ENCODE assay signal across 10 cellular contexts in the genomic region with DNA sequence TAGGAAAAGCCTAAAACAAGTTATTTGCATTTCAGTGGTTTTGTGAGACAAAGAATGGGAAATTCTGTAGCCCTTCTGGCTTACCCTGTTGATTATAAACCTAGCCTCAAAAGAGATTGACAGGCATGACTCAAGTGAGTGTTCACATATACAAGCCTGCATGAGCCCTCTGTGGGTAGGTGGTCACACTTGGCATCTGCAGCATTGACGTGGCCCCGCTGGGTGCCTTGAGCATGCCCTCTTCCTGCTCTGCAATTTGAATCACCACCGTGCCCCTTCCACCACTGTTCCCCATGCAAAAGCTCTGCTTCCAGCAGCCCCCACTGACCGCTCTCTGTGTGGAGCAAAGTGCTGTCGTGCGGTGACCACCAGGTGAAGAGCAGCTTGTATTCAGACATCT. TPM values are rescaled to one million over a fixed set of nuclear protein-coding genes. Genes with fewer than 3 reads are reported as not detected.
DNase-seq lines count a peak whose midpoint lies in the region; ATAC-seq, FAIRE-seq and TF ChIP-seq lines count a peak whose summit lies in the region.
"Had no signal": no experiment of that assay in that cellular context is flagged by ENCODE, and none has a peak within 500 bp of the region (broad histone marks: within the 10 kb centered on the region; RNA-seq: fewer than 3 reads in every experiment).

No MANE protein-coding gene starts in this region.

- peaks cover 68% of the 10 kb centered on the region for H3K36me3 Mint-ChIP-seq in activated CD4-positive, alpha-beta memory T cell treated with anti-CD3 and anti-CD28 coated beads, Interleukin-2, amount 10 ng/mL, durations not matched to agents 7 days and 5 days (ENCODE audit: low read depth)
- H3K36me3 Mint-ChIP-seq in HFFc6 (ENCODE audit: low read depth) = peaks cover 28% of the 10 kb centered on the region

- TF ChIP-seq RAD21 in GM12878 (IDR thresholded peaks at IDR 0.05; ENCODE audit: insufficient read depth, low read depth, low read length) = no peak

- H3K27me3 Mint-ChIP-seq in activated CD4-positive, alpha-beta memory T cell treated with anti-CD3 and anti-CD28 coated beads, Interleukin-2, amount 10 ng/mL, durations not matched to agents 7 days and 5 days = no peaks in the 10 kb centered on the region
- no peaks in the 10 kb centered on the region; the same call in 1 of the 2 replicates for H3K27me3 Mint-ChIP-seq in HFFc6 (ENCODE audit: insufficient read depth)

- TF ChIP-seq CTCF in GM12878 (IDR thresholded peaks at IDR 0.05 in 2 of 3, conservative IDR thresholded peaks at IDR 0.05 in 1 of 3; ENCODE audit: control insufficient read depth in 2 of 3, extremely low read depth in 1 of 3, insufficient read depth in 1 of 3, low read depth in 3 of 3, low read length in 3 of 3) (no peak), HFFc6 (IDR thresholded peaks at IDR 0.05) (no peak), suprapubic skin (IDR thresholded peaks at IDR 0.05) (no peak)

- no peak overlapping the region for H3K4me2 ChIP-seq in GM12878 (ENCODE audit: control insufficient read depth, insufficient read depth)

- no peak for FAIRE-seq in GM12878 (lab: Jason Lieb, UNC)

- CTCF ChIA-PET in activated CD4-positive, alpha-beta memory T cell treated with anti-CD3 and anti-CD28 coated beads, Interleukin-2, amount 10 ng/mL, durations not matched to agents 7 days and 5 days (lab: Charles Lee) = interaction anchor here (0.9 to 1.8 kb wide), 2 partner anchors 10 to 23 kb away, joined by 4 to 10 read pairs; no protein-coding TSS in a partner anchor
- CTCF ChIA-PET in GM12878 (lab: Yijun Ruan, JAX) = interaction anchor here (0.9 to 1.3 kb wide), 2 partner anchors 9 to 10 kb away, joined by 4 read pairs; no protein-coding TSS in a partner anchor

- H3K4me1 Mint-ChIP-seq in activated CD4-positive, alpha-beta memory T cell treated with anti-CD3 and anti-CD28 coated beads, Interleukin-2, amount 10 ng/mL, durations not matched to agents 7 days and 5 days = peaks cover 74% of the 10 kb centered on the region
- peaks cover 14% of the 10 kb centered on the region for H3K4me1 Mint-ChIP-seq in HFFc6 (ENCODE audit: low read depth)

- POLR2A ChIA-PET in activated CD4-positive, alpha-beta memory T cell treated with anti-CD3 and anti-CD28 coated beads, Interleukin-2, amount 10 ng/mL, durations not matched to agents 7 days and 5 days (lab: Charles Lee) = interaction anchor here (0.9 to 4.5 kb wide), 6 partner anchors 9 to 281 kb away, joined by 3 to 90 read pairs (median 9); partner anchors contain the start of gene ADSL
- POLR2A ChIA-PET in GM12878 (lab: Charles Lee) = interaction anchor here (0.6 kb wide), 1 partner anchor 80 kb away, joined by 3 read pairs; no protein-coding TSS in a partner anchor

- in situ Hi-C loops in GM12878 (cut with MboI) = no loop called here

- peak overlapping the region; percentile 73 for H3K4me3 Mint-ChIP-seq in activated CD4-positive, alpha-beta memory T cell treated with anti-CD3 and anti-CD28 coated beads, Interleukin-2, amount 10 ng/mL, durations not matched to agents 7 days and 5 days
- H3K4me3 Mint-ChIP-seq in HFFc6 = no peak overlapping the region

- WGBS in GM12878 (ENCODE audit: insufficient coverage, insufficient replicate concordance, low lambda C conversion rate, missing lambda C conversion rate) = 52% methylated on average over 6 of the region's 6 CpGs
- 89% methylated on average over 6 of the region's 6 CpGs for WGBS in suprapubic skin

- intact Hi-C loops in GM12878 (cut with micrococcal nuclease; ENCODE audit: unreplicated experiment) = no loop called here

- no TSS peak for BruUV-seq in GM12878 (replicated peaks; lab: Mats Ljungman, UMichigan)

- TF ChIP-seq EP300 in GM12878 (IDR thresholded peaks at IDR 0.05; ENCODE audit: borderline replicate concordance in 1 of 2, control insufficient read depth in 1 of 2, low read depth in 2 of 2, low read length in 2 of 2) (no peak), suprapubic skin (IDR thresholded peaks at IDR 0.05) (no peak)

- no peak for TF ChIP-seq POLR2A in GM12878 (IDR thresholded peaks at IDR 0.05; ENCODE audit: low read depth, low read length)
- TF ChIP-seq POLR2A in suprapubic skin (IDR thresholded peaks at IDR 0.05) = no peak

- H3K9me3 ChIP-seq in GM12878 (replicated peaks; ENCODE audit: control insufficient read depth, insufficient read depth, low read length) (no peaks in the 10 kb centered on the region), suprapubic skin (no peaks in the 10 kb centered on the region)

- RAD21 ChIA-PET in GM12878 (lab: Charles Lee; ENCODE audit: unreplicated experiment) = no interaction called here

- no peak overlapping the region for H3K9ac ChIP-seq in GM12878 (ENCODE audit: control insufficient read depth, insufficient read depth, low read length)

- no peaks in the 10 kb centered on the region for H3K9me3 Mint-ChIP-seq in activated CD4-positive, alpha-beta memory T cell treated with anti-CD3 and anti-CD28 coated beads, Interleukin-2, amount 10 ng/mL, durations not matched to agents 7 days and 5 days
- H3K9me3 Mint-ChIP-seq in HFFc6 = no peaks in the 10 kb centered on the region

- peak; percentile 57 for ATAC-seq in GM19463 (IDR thresholded peaks at IDR 0.05; ENCODE audit: unreplicated experiment)
- peak; percentile 70 for ATAC-seq in GM12878
- ATAC-seq in HG02840 (IDR thresholded peaks at IDR 0.05; ENCODE audit: low FRiP score, unreplicated experiment) = no peak

- no peak overlapping the region for H2AFZ ChIP-seq in GM12878 (ENCODE audit: control insufficient read depth, low read depth, low read length)

- peak overlapping the region; percentile 99 for H3K27ac Mint-ChIP-seq in activated CD4-positive, alpha-beta memory T cell treated with anti-CD3 and anti-CD28 coated beads, Interleukin-2, amount 10 ng/mL, durations not matched to agents 7 days and 5 days
- no peak overlapping the region for H3K27ac Mint-ChIP-seq in HFFc6

- H3K27ac ChIP-seq in GM12878 (ENCODE audit: control insufficient read depth, insufficient read depth) = no peak overlapping the region
- no peak overlapping the region for H3K27ac ChIP-seq in suprapubic skin

- peaks cover 6 to 9% of the 10 kb centered on the region in 2 experiments for H3K36me3 ChIP-seq in GM12878 (ENCODE audit: control insufficient read depth in 2 of 2, insufficient read depth in 2 of 2, low read length in 1 of 2)
- peaks cover 50% of the 10 kb centered on the region for H3K36me3 ChIP-seq in suprapubic skin

- H3K27me3 ChIP-seq in GM12878 (replicated peaks in 1 of 2; ENCODE audit: control insufficient read depth in 2 of 2, insufficient read depth in 2 of 2, low read length in 1 of 2) = no peaks in the 10 kb centered on the region
- H3K27me3 ChIP-seq in suprapubic skin = no peaks in the 10 kb centered on the region

- DNase-seq in activated CD4-positive, alpha-beta memory T cell treated with anti-CD3 and anti-CD28 coated beads, Interleukin-2, amount 10 ng/mL, durations not matched to agents 7 days and 5 days = peak; percentile 61
- DNase-seq in GM12878 (ENCODE audit: low read depth, low spot score) (no peak), NOMO-1 treated with DMSO at 0.1 percent for 48 hours (lab: John Stamatoyannopoulos, UW; ENCODE audit: unreplicated experiment) (no peak), HFFc6 (no peak), suprapubic skin (ENCODE audit: low spot score in 2 of 2) (no peak)
- DNase-seq in stimulated activated CD4-positive, alpha-beta T cell treated with anti-CD3 and anti-CD28 coated beads, TNF-alpha, amount 100 ng/mL, for 24 hours (ENCODE audit: low read depth in 3 of 3) = peak; percentile 29 to 67 (median 43)
- DNase-seq: C1 segment of cervical spinal cord, NCI-H526 treated with DMSO at 0.1 percent for 48 hours had no signal

- SMC1A ChIA-PET in GM12878 (lab: Charles Lee; ENCODE audit: uncharacterized antibody, unreplicated experiment) = interaction anchor here (1.8 kb wide), 1 partner anchor 22 kb away, joined by 4 read pairs; the partner anchor contains the start of gene ADSL

- H3K79me2 ChIP-seq in GM12878 (ENCODE audit: control insufficient read depth, insufficient read depth, low read length) = no peaks in the 10 kb centered on the region

- H4K20me1 ChIP-seq in GM12878 (ENCODE audit: control insufficient read depth, insufficient read depth) = no peaks in the 10 kb centered on the region

- H3K4me1 ChIP-seq in GM12878 (ENCODE audit: control insufficient read depth, insufficient read depth, low read length) (no peaks in the 10 kb centered on the region), suprapubic skin (peaks cover 3% of the 10 kb centered on the region)

- H3K4me3 ChIP-seq in GM12878 = no peak overlapping the region
- H3K4me3 ChIP-seq in suprapubic skin = no peak overlapping the region

RNA-seq across cellular contexts. Expression of gene ADSL, which starts 21.0 kb away (rescaled TPM):
- total RNA-seq in activated CD4-positive, alpha-beta memory T cell treated with anti-CD3 and anti-CD28 coated beads, Interleukin-2, amount 10 ng/mL, durations not matched to agents 7 days and 5 days = 100 to 1,000 TPM in 1 of 2 experiments, 10 to 100 TPM in 1; 95.0 to 105 TPM
- 97.8 and 105 TPM in 2 replicates for total RNA-seq in GM12878 (2013; cell fraction: nucleolus; rRNA removed)
- total RNA-seq in GM12878 (2014; rRNA removed) (141 and 144 TPM in 2 replicates), GM12878 (2014; rRNA removed; fragmentation: Illumina TruSeq; extraction: Trizol) (124 and 126 TPM in 2 replicates), GM12878 (2021) (132 and 133 TPM in 2 replicates), suprapubic skin (10 to 100 TPM; 41.8 to 51.7 (median 45.2) TPM)
- polyA plus RNA-seq in GM12878 (2011; ENCODE audit: low read depth) = 75.9 TPM
- polyA plus RNA-seq in GM12878 (2011; rRNA removed) (126 and 139 TPM in 2 replicates), GM12878 (2014; fragmentation: Illumina TruSeq; extraction: Trizol) (127 and 132 TPM in 2 replicates), GM12878 (2014; fragmentation: Nextera tagmentation; extraction: Ambion mirVana) (100 to 1,000 TPM; 230 to 313 TPM), GM12878 (2014; rRNA removed) (128 and 144 TPM in 2 replicates), GM12878 (2016; fragmentation: Nextera tagmentation; extraction: Ambion mirVana) (100 to 1,000 TPM; 182 to 192 TPM)
- polyA plus RNA-seq in GM12878 (2011; cell fraction: cytosol; rRNA removed) = 143 and 151 TPM in 2 replicates
- 104 TPM in 2 replicates for polyA plus RNA-seq in GM12878 (2011; cell fraction: nucleus; rRNA removed)
- 79.8 and 95.5 TPM in 2 replicates for polyA plus RNA-seq in GM12878 (2012)
- polyA minus RNA-seq in GM12878 (2011; rRNA and poly(A)+ RNA removed) = 163 and 188 TPM in 2 replicates
- 27.4 and 42.8 TPM in 2 replicates for polyA minus RNA-seq in GM12878 (2011; cell fraction: cytosol; rRNA and poly(A)+ RNA removed)
- 28.3 and 41.4 TPM in 2 replicates for polyA minus RNA-seq in GM12878 (2011; cell fraction: nucleus; rRNA and poly(A)+ RNA removed)
- 10 to 100 TPM; 60.6 to 73.8 (median 70.9) TPM for total RNA-seq in HFFc6 (2021; fragmentation: NEBNext Ultra II Directional; extraction: Animal tissue kit (Norgen Biotek cat#: 25700))

RNA-seq across cellular contexts. Expression of gene SGSM3, which starts 45.1 kb away (rescaled TPM):
- 10 to 100 TPM; 70.0 to 72.2 TPM for total RNA-seq in activated CD4-positive, alpha-beta memory T cell treated with anti-CD3 and anti-CD28 coated beads, Interleukin-2, amount 10 ng/mL, durations not matched to agents 7 days and 5 days
- 91.8 and 98.1 TPM in 2 replicates for total RNA-seq in GM12878 (2013; cell fraction: nucleolus; rRNA removed)
- total RNA-seq in GM12878 (2014; rRNA removed) (54.2 and 55.3 TPM in 2 replicates), GM12878 (2014; rRNA removed; fragmentation: Illumina TruSeq; extraction: Trizol) (20.6 and 23.6 TPM in 2 replicates), GM12878 (2021) (68.9 and 72.9 TPM in 2 replicates), suprapubic skin (100 to 1,000 TPM in 1 of 4 donors, 10 to 100 TPM in 3; 54.3 to 138 (median 83.6) TPM)
- 31.9 TPM for polyA plus RNA-seq in GM12878 (2011; ENCODE audit: low read depth)
- polyA plus RNA-seq in GM12878 (2011; rRNA removed) (21.2 and 38.4 TPM in 2 replicates), GM12878 (2014; fragmentation: Illumina TruSeq; extraction: Trizol) (5.9 and 18.4 TPM in 2 replicates), GM12878 (2014; fragmentation: Nextera tagmentation; extraction: Ambion mirVana) (1 to 10 TPM; 1.9 to 7.4 TPM), GM12878 (2014; rRNA removed) (90.0 and 95.6 TPM in 2 replicates), GM12878 (2016; fragmentation: Nextera tagmentation; extraction: Ambion mirVana) (10 to 100 TPM; 61.7 to 65.4 TPM)
- 35.1 and 59.7 TPM in 2 replicates for polyA plus RNA-seq in GM12878 (2011; cell fraction: cytosol; rRNA removed)
- 531 and 554 TPM in 2 replicates for polyA plus RNA-seq in GM12878 (2011; cell fraction: nucleus; rRNA removed)
- polyA plus RNA-seq in GM12878 (2012) = 61.2 and 72.9 TPM in 2 replicates
- 16.1 and 27.2 TPM in 2 replicates for polyA minus RNA-seq in GM12878 (2011; rRNA and poly(A)+ RNA removed)
- polyA minus RNA-seq in GM12878 (2011; cell fraction: cytosol; rRNA and poly(A)+ RNA removed) = 11.9 and 13.0 TPM in 2 replicates
- polyA minus RNA-seq in GM12878 (2011; cell fraction: nucleus; rRNA and poly(A)+ RNA removed) = 49.9 and 64.8 TPM in 2 replicates
- 10 to 100 TPM; 41.3 to 52.1 (median 45.5) TPM for total RNA-seq in HFFc6 (2021; fragmentation: NEBNext Ultra II Directional; extraction: Animal tissue kit (Norgen Biotek cat#: 25700))

Comparison
In these comparisons a context has a peak if more than half of its experiments do, and no peak if none do; other contexts are left out.
1. DNase-seq: peak in activated CD4-positive, alpha-beta memory T cell treated with anti-CD3 and anti-CD28 coated beads, Interleukin-2, amount 10 ng/mL, durations not matched to agents 7 days and 5 days (single experiment) and stimulated activated CD4-positive, alpha-beta T cell treated with anti-CD3 and anti-CD28 coated beads, TNF-alpha, amount 100 ng/mL, for 24 hours (3 of 3); none in GM12878 (single experiment), NOMO-1 treated with DMSO at 0.1 percent for 48 hours (single experiment), HFFc6 (single experiment) and suprapubic skin (0 of 2).